18 cellular contexts compared by ENCODE assay signal in genomic region chr6:84651583-84651982, GRCh38.
DNase-seq lines count a peak whose midpoint lies in the region; ATAC-seq and TF ChIP-seq lines count a peak whose summit lies in the region.
"Had no signal": no experiment of that assay in that cellular context is flagged by ENCODE, and none has a peak within 500 bp of the region (broad histone marks: within the 10 kb centered on the region; RNA-seq: fewer than 3 reads in every experiment).

No MANE protein-coding gene starts in this region.

- H3K4me1 Mint-ChIP-seq in HFFc6 (ENCODE audit: low read depth): peaks cover 64% of the 10 kb centered on the region
- H3K4me1 Mint-ChIP-seq in activated naive CD8-positive, alpha-beta T cell treated with anti-CD3 and anti-CD28 coated beads for 36 hours: no peaks in the 10 kb centered on the region
- H3K4me1 Mint-ChIP-seq: activated T-helper 17 cell treated with anti-CD3 and anti-CD28 coated beads, Interleukin-2, amount 50 U/mL, for 72 hours; CD8-positive, alpha-beta memory T cell; natural killer cell had no signal

- H3K9me3 ChIP-seq in ascending aorta: no peaks in the 10 kb centered on the region
- H3K9me3 ChIP-seq in tibial artery: no peaks in the 10 kb centered on the region
- H3K9me3 ChIP-seq: esophagus squamous epithelium, right lobe of liver had no signal

- H3K27me3 ChIP-seq in ascending aorta (no peaks in the 10 kb centered on the region), tibial artery (no peaks in the 10 kb centered on the region)
- H3K27me3 ChIP-seq: esophagus squamous epithelium, right lobe of liver had no signal

- H3K36me3 ChIP-seq in ascending aorta (no peaks in the 10 kb centered on the region), tibial artery (no peaks in the 10 kb centered on the region)
- H3K36me3 ChIP-seq: esophagus squamous epithelium, right lobe of liver had no signal

- ATAC-seq in HG03159 (IDR thresholded peaks at IDR 0.05; ENCODE audit: unreplicated experiment): no peak
- ATAC-seq: activated naive CD4-positive, alpha-beta T cell treated with anti-CD3 and anti-CD28 coated beads, Interleukin-2, amount 50 U/mL, for 72 hours; activated T-helper 17 cell treated with anti-CD3 and anti-CD28 coated beads, Interleukin-2, amount 50 U/mL, for 72 hours; natural killer cell; right lobe of liver had no signal

- no peaks in the 10 kb centered on the region; the same call in 1 of the 2 replicates for H3K27me3 Mint-ChIP-seq in HFFc6 (ENCODE audit: insufficient read depth)
- H3K27me3 Mint-ChIP-seq in activated naive CD8-positive, alpha-beta T cell treated with anti-CD3 and anti-CD28 coated beads for 36 hours: no peaks in the 10 kb centered on the region
- H3K27me3 Mint-ChIP-seq: activated T-helper 17 cell treated with anti-CD3 and anti-CD28 coated beads, Interleukin-2, amount 50 U/mL, for 72 hours; CD8-positive, alpha-beta memory T cell had no signal

- no peak overlapping the region for H3K4me3 ChIP-seq in ascending aorta
- H3K4me3 ChIP-seq in tibial artery: no peak overlapping the region
- H3K4me3 ChIP-seq: esophagus squamous epithelium, right lobe of liver had no signal

- H3K36me3 Mint-ChIP-seq in HFFc6 (ENCODE audit: low read depth): peaks cover 24% of the 10 kb centered on the region
- no peaks in the 10 kb centered on the region for H3K36me3 Mint-ChIP-seq in activated naive CD8-positive, alpha-beta T cell treated with anti-CD3 and anti-CD28 coated beads for 36 hours
- H3K36me3 Mint-ChIP-seq: activated naive CD4-positive, alpha-beta T cell treated with anti-CD3 and anti-CD28 coated beads, Interleukin-2, amount 50 U/mL, for 72 hours; CD8-positive, alpha-beta memory T cell; natural killer cell had no signal

- H3K27ac Mint-ChIP-seq in HFFc6: peak overlapping the region; percentile 53
- no peak overlapping the region for H3K27ac Mint-ChIP-seq in activated naive CD8-positive, alpha-beta T cell treated with anti-CD3 and anti-CD28 coated beads for 36 hours
- H3K27ac Mint-ChIP-seq: activated naive CD4-positive, alpha-beta T cell treated with anti-CD3 and anti-CD28 coated beads, Interleukin-2, amount 50 U/mL, for 72 hours; activated T-helper 17 cell treated with anti-CD3 and anti-CD28 coated beads, Interleukin-2, amount 50 U/mL, for 72 hours; CD8-positive, alpha-beta memory T cell; natural killer cell; T-helper 1 cell treated with Interleukin-12 subunit alpha and Interleukin-12 subunit beta and Interleukin-4 antibody, amounts not matched to agents 30 μg/mL and 1 μg/mL, for 36 hours had no signal

- DNase-seq in HFFc6 (no peak), ascending aorta (ENCODE audit: low spot score in 2 of 2) (no peak), kidney tubule cell (ENCODE audit: low spot score) (peak; percentile 8), tibial artery (no peak), nucleus accumbens (lab: John Stamatoyannopoulos, UW) (no peak)
- DNase-seq in activated naive CD8-positive, alpha-beta T cell treated with anti-CD3 and anti-CD28 coated beads for 36 hours: no peak
- DNase-seq: CD8-positive, alpha-beta memory T cell; esophagus squamous epithelium; natural killer cell; NCI-H1092; NCI-H2029; NCI-H345; right lobe of liver; SIG-M5 had no signal

- H3K4me3 Mint-ChIP-seq in HFFc6: peak overlapping the region; percentile 56; the same call in 1 of the 2 replicates
- no peak overlapping the region for H3K4me3 Mint-ChIP-seq in activated naive CD8-positive, alpha-beta T cell treated with anti-CD3 and anti-CD28 coated beads for 36 hours
- H3K4me3 Mint-ChIP-seq: activated T-helper 17 cell treated with anti-CD3 and anti-CD28 coated beads, Interleukin-2, amount 50 U/mL, for 72 hours; CD8-positive, alpha-beta memory T cell; natural killer cell; T-helper 1 cell treated with Interleukin-12 subunit alpha and Interleukin-12 subunit beta and Interleukin-4 antibody, amounts not matched to agents 30 μg/mL and 1 μg/mL, for 36 hours had no signal

- TF ChIP-seq CTCF in HFFc6 (IDR thresholded peaks at IDR 0.05): no peak
- TF ChIP-seq CTCF in ascending aorta (IDR thresholded peaks at IDR 0.05): no peak
- no peak for TF ChIP-seq CTCF in tibial artery (IDR thresholded peaks at IDR 0.05)

- H3K27ac ChIP-seq in ascending aorta: peak overlapping the region; percentile 35 to 54
- H3K27ac ChIP-seq in tibial artery: peak overlapping the region; percentile 3 to 37
- H3K27ac ChIP-seq: esophagus squamous epithelium, right lobe of liver had no signal

- H3K9me3 Mint-ChIP-seq in HFFc6: peaks cover 3% of the 10 kb centered on the region; the same call in 1 of the 2 replicates
- no peaks in the 10 kb centered on the region for H3K9me3 Mint-ChIP-seq in activated naive CD8-positive, alpha-beta T cell treated with anti-CD3 and anti-CD28 coated beads for 36 hours
- H3K9me3 Mint-ChIP-seq: T-helper 1 cell treated with Interleukin-12 subunit alpha and Interleukin-12 subunit beta and Interleukin-4 antibody, amounts not matched to agents 30 μg/mL and 1 μg/mL, for 36 hours had no signal

- H3K4me1 ChIP-seq in ascending aorta (peaks cover 9 to 24% of the 10 kb centered on the region in 2 donors), tibial artery (peaks cover 0 to 30% (median 14%) of the 10 kb centered on the region in 4 donors)
- H3K4me1 ChIP-seq: esophagus squamous epithelium, right lobe of liver had no signal

- intact Hi-C loops in ascending aorta (cut with DNase I): loop anchor here (5.0 kb wide), 1 partner anchor 36 kb away; no protein-coding TSS in a partner anchor
- intact Hi-C loops in tibial artery (cut with DNase I; ENCODE audit: low total_unique reads): no loop called here
